ENCODE assay signal across 14 cellular contexts in the genomic region with DNA sequence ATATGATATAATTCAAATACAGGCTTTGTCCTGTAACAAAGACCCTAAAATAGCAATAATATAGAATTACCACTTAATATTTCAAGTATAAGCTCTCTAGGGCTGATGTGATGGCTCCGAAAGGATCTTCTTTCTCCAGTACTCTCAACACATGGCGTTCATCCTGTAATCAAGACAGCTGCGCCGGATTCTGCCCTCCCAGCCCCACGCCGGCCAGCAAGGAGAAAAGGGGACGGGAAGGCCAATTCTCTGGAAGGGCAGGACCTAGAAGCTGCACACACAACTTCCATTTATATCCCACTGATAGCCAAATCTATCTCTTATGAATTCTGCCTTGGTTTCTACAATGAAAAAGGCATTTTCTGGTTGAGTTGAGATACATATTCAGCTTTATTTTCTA.
DNase-seq lines count a peak whose midpoint lies in the region; TF ChIP-seq lines count a peak whose summit lies in the region.
"Had no signal": no experiment of that assay in that cellular context is flagged by ENCODE, and none has a peak within 500 bp of the region (broad histone marks: within the 10 kb centered on the region; RNA-seq: fewer than 3 reads in every experiment).

No MANE protein-coding gene starts in this region.

- H3K4me1 Mint-ChIP-seq in nephron = peaks cover 35% of the 10 kb centered on the region

- H3K27me3 Mint-ChIP-seq in nephron (ENCODE audit: low read depth) = peaks cover 48% of the 10 kb centered on the region

- H3K9me3 Mint-ChIP-seq in nephron = no peaks in the 10 kb centered on the region
- H3K9me3 Mint-ChIP-seq: HFFc6 had no signal

- DNase-seq in activated CD8-positive, alpha-beta memory T cell treated with anti-CD3 and anti-CD28 coated beads for 24 hours = peak; percentile 41
- no peak for DNase-seq in activated CD8-positive, alpha-beta memory T cell treated with anti-CD3 and anti-CD28 coated beads, Interleukin-2, amount 50 U/mL, for 4 hours
- DNase-seq in islet precursor cell (peak; percentile 27), NCI-H2107 treated with DMSO at 0.1 percent for 48 hours (lab: John Stamatoyannopoulos, UW; ENCODE audit: unreplicated experiment) (no peak), NCI-H748 treated with DMSO at 0.1 percent for 48 hours (lab: John Stamatoyannopoulos, UW) (no peak)
- DNase-seq in stimulated activated CD4-positive, alpha-beta T cell treated with anti-CD3 and anti-CD28 coated beads, Interleukin-1b, Interleukin-23, amount 100 ng/mL, for 48 hours = no peak
- DNase-seq: Calu3; CD8-positive, alpha-beta T cell; DMS79 treated with DMSO at 0.1 percent for 48 hours; GF-D8; GOT3; H7; HFFc6 had no signal

- TF ChIP-seq CTCF in nephron (IDR thresholded peaks at IDR 0.05; ENCODE audit: unreplicated experiment in 3 of 3) = no peak

- no peaks in the 10 kb centered on the region for H3K36me3 Mint-ChIP-seq in nephron (ENCODE audit: low read depth)
- H3K36me3 Mint-ChIP-seq: CD8-positive, alpha-beta T cell had no signal

- no peak overlapping the region for H3K4me3 Mint-ChIP-seq in nephron
- H3K4me3 Mint-ChIP-seq: CD8-positive, alpha-beta T cell; HFFc6 had no signal

- H3K27ac Mint-ChIP-seq in nephron = peak overlapping the region; percentile 10 to 58 (median 40)
- H3K27ac Mint-ChIP-seq: CD8-positive, alpha-beta T cell; HFFc6 had no signal

Comparison
In these comparisons a context has a peak if more than half of its experiments do, and no peak if none do; other contexts are left out.
1. DNase-seq: peak in activated CD8-positive, alpha-beta memory T cell treated with anti-CD3 and anti-CD28 coated beads for 24 hours (single experiment) and islet precursor cell (single experiment); none in activated CD8-positive, alpha-beta memory T cell treated with anti-CD3 and anti-CD28 coated beads, Interleukin-2, amount 50 U/mL, for 4 hours (single experiment), NCI-H2107 treated with DMSO at 0.1 percent for 48 hours (single experiment), stimulated activated CD4-positive, alpha-beta T cell treated with anti-CD3 and anti-CD28 coated beads, Interleukin-1b, Interleukin-23, amount 100 ng/mL, for 48 hours (single experiment) and NCI-H748 treated with DMSO at 0.1 percent for 48 hours (single experiment).